ENCODE assay signal across 1 cellular context in genomic region chr4:8132400-8132799, GRCh38.
TF ChIP-seq lines count a peak whose summit lies in the region.

No MANE protein-coding gene starts in this region.

TF ChIP-seq in IMR-90, 13 proteins besides CTCF, POLR2A, EP300 and RAD21 (continued from another document):
- TF ChIP-seq MAZ (IDR thresholded peaks at IDR 0.05; ENCODE audit: borderline replicate concordance, low read depth, low read length) (no peak), ELK1 (IDR thresholded peaks at IDR 0.05; ENCODE audit: borderline replicate concordance, low read depth, low read length) (no peak), FOS (IDR thresholded peaks at IDR 0.05; ENCODE audit: low read depth, low read length) (no peak), CHD1 (IDR thresholded peaks at IDR 0.05; ENCODE audit: low read depth, low read length) (no peak)
